In the genomic region with DNA sequence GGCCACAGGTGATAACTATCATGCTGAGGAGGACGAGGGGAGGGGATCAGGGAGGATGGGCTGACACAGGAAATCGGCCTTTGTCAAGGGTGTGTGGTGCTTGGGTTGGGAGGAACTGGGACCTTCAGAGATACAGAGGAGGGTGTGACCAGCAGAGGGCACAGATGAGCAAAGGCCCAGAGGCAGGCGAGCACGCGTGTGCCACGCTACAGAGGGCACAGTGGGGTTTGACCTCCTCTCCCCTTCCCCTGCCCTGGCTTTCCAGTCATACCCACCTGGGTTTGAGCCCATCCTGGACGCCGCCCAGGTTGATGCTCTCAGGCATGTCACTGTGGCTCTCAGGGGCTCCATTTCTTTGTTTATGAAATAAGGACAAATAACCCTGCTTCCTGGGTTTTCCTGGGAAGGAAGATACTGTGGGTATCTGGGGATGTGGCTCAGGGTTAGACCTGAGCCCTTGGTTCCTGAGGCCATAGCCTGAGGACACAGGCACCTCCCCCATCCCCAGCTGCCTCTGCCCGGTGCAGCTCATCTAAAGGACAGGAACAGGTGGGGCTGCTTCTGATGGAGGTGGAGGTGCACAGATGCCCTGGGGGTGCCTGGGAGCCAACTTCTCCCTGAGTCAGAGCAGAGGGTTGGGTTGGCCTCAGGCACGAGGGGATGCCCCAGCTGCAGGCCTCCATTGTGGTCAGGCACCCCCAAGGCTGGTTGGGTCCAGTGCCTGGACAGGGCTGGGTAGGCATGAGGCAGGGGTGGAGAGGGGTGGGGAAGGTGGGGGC, we compare ENCODE assay signal across 8 cellular contexts. TPM values are rescaled to one million over a fixed set of nuclear protein-coding genes. Genes with fewer than 3 reads are reported as not detected.
DNase-seq lines count a peak whose midpoint lies in the region; ATAC-seq and TF ChIP-seq lines count a peak whose summit lies in the region.

No MANE protein-coding gene starts in this region.

- H3K36me3 Mint-ChIP-seq in activated B cell treated with CpG ODN at 0.5 μM for 24 hours (ENCODE audit: low read depth): no peaks in the 10 kb centered on the region

- no peaks in the 10 kb centered on the region for H3K9me3 Mint-ChIP-seq in activated B cell treated with CpG ODN at 0.5 μM for 24 hours

- POLR2A ChIA-PET in activated B cell treated with CpG ODN at 0.5 μM for 24 hours (lab: Charles Lee): interaction anchor here (1.6 kb wide), 1 partner anchor 73 kb away, joined by 4 read pairs; a partner anchor contains a TSS

- H3K27me3 Mint-ChIP-seq in activated B cell treated with CpG ODN at 0.5 μM for 24 hours: peaks cover 7% of the 10 kb centered on the region

- DNase-seq in DMS153 treated with DMSO at 0.1 percent for 48 hours (lab: John Stamatoyannopoulos, UW; ENCODE audit: unreplicated experiment) (peak; percentile 30), MG63 (peak; percentile 58), activated B cell treated with CpG ODN at 0.5 μM for 24 hours (peak; percentile 63), cardiac fibroblast (ENCODE audit: low read depth in 2 of 2) (peak; percentile 59 to 70), kidney tubule cell (ENCODE audit: low spot score) (peak; percentile 75), cerebellar nuclear complex (lab: John Stamatoyannopoulos, UW) (no peak)
- DNase-seq in stimulated activated CD4-positive, alpha-beta T cell treated with anti-CD3 and anti-CD28 coated beads, TNF-alpha, amount 100 ng/mL, for 1 hour (ENCODE audit: low read depth in 3 of 3, low spot score in 1 of 3): peak; percentile 55 to 69 (median 60)

- H3K27ac Mint-ChIP-seq in activated B cell treated with CpG ODN at 0.5 μM for 24 hours: no peak overlapping the region

- H3K27me3 ChIP-seq in MG63: no peaks in the 10 kb centered on the region

- no peak overlapping the region for H3K4me3 ChIP-seq in MG63
- no peak overlapping the region for H3K4me3 ChIP-seq in cardiac fibroblast (replicated peaks in 1 of 2; ENCODE audit: low read depth in 2 of 2, low read length in 2 of 2)

- intact Hi-C loops in activated B cell treated with CpG ODN at 0.5 μM for 24 hours (cut with micrococcal nuclease): loop anchor here (1.0 to 2.0 kb wide), 5 partner anchors 37 to 125 kb away; a partner anchor contains a TSS

- ATAC-seq in GM21723 (IDR thresholded peaks at IDR 0.05; ENCODE audit: unreplicated experiment): peak; percentile 71
- peak; percentile 84 for ATAC-seq in activated B cell treated with CpG ODN at 0.5 μM for 24 hours (ENCODE audit: low read depth)

- H3K9me3 ChIP-seq in MG63: no peaks in the 10 kb centered on the region

- TF ChIP-seq CTCF in activated B cell treated with CpG ODN at 0.5 μM for 24 hours (IDR thresholded peaks at IDR 0.05) (no peak), cardiac fibroblast (IDR thresholded peaks at IDR 0.05; ENCODE audit: low read depth, low read length) (peak; percentile 88)

- peaks cover 27% of the 10 kb centered on the region for H3K4me1 Mint-ChIP-seq in activated B cell treated with CpG ODN at 0.5 μM for 24 hours

- H3K36me3 ChIP-seq in MG63: no peaks in the 10 kb centered on the region

- CTCF ChIA-PET in activated B cell treated with CpG ODN at 0.5 μM for 24 hours (lab: Charles Lee): interaction anchor here (0.9 to 2.6 kb wide), 9 partner anchors 29 to 130 kb away, joined by 3 to 11 read pairs (median 4); a partner anchor contains a TSS

- H3K4me3 Mint-ChIP-seq in activated B cell treated with CpG ODN at 0.5 μM for 24 hours: no peak overlapping the region

RNA-seq across cellular contexts. Expression of a gene that starts 51.8 kb away (rescaled TPM):
- 0.56 TPM in 1 of 2 replicates, not detected in the other for total RNA-seq in MG63 (2014; rRNA removed; shearing (Covaris generic); ENCODE audit: low replicate concordance)
- not detected in 2 replicates for total RNA-seq in activated B cell treated with CpG ODN at 0.5 μM for 24 hours

Comparison
In these comparisons a context has a peak if more than half of its experiments do, and no peak if none do; other contexts are left out.
1. DNase-seq: peak in DMS153 treated with DMSO at 0.1 percent for 48 hours (single experiment), MG63 (single experiment), activated B cell treated with CpG ODN at 0.5 μM for 24 hours (single experiment), cardiac fibroblast (2 of 2), kidney tubule cell (single experiment) and stimulated activated CD4-positive, alpha-beta T cell treated with anti-CD3 and anti-CD28 coated beads, TNF-alpha, amount 100 ng/mL, for 1 hour (3 of 3); none in cerebellar nuclear complex (0 of 2).